In genomic region chr20:31663838-31664695, GRCh38 we compare ENCODE assay signal across 10 cellular contexts. TPM values are rescaled to one million over a fixed set of nuclear protein-coding genes. Genes with fewer than 3 reads are reported as not detected.
A peak's percentile ranks its signal among the peaks of the same experiment; 100 is the strongest.
DNase-seq lines count a peak whose midpoint lies in the region; ATAC-seq and TF ChIP-seq lines count a peak whose summit lies in the region.
"Had no signal": no experiment of that assay in that cellular context is flagged by ENCODE, and none has a peak within 500 bp of the region (broad histone marks: within the 10 kb centered on the region; RNA-seq: fewer than 3 reads in every experiment).

No MANE protein-coding gene starts in this region.

- H3K4me1 Mint-ChIP-seq in activated T-helper 2 cell treated with anti-CD3 and anti-CD28 coated beads, Interferon-gamma antibody, Interleukin-2, Interleukin-4, amounts not matched to agents 10 μg/mL and 5 μg/mL and 100 μg/mL, durations not matched to agents 14 hours and 24 hours and 36 hours (ENCODE audit: low read depth) = peaks cover 49% of the 10 kb centered on the region

- no peaks in the 10 kb centered on the region for H3K9me3 Mint-ChIP-seq in activated T-helper 2 cell treated with anti-CD3 and anti-CD28 coated beads, Interferon-gamma antibody, Interleukin-2, Interleukin-4, amounts not matched to agents 10 μg/mL and 5 μg/mL and 100 μg/mL, durations not matched to agents 14 hours and 24 hours and 36 hours

- no peak overlapping the region for H3K4me3 Mint-ChIP-seq in activated T-helper 2 cell treated with anti-CD3 and anti-CD28 coated beads, Interferon-gamma antibody, Interleukin-2, Interleukin-4, amounts not matched to agents 10 μg/mL and 5 μg/mL and 100 μg/mL, durations not matched to agents 14 hours and 24 hours and 36 hours (ENCODE audit: low read depth)

- no peaks in the 10 kb centered on the region for H3K27me3 Mint-ChIP-seq in activated T-helper 2 cell treated with anti-CD3 and anti-CD28 coated beads, Interferon-gamma antibody, Interleukin-2, Interleukin-4, amounts not matched to agents 10 μg/mL and 5 μg/mL and 100 μg/mL, durations not matched to agents 14 hours and 24 hours and 36 hours (ENCODE audit: low read depth)

- H3K4me1 ChIP-seq in lower lobe of right lung = peaks cover 72% of the 10 kb centered on the region

- H3K36me3 Mint-ChIP-seq in activated T-helper 2 cell treated with anti-CD3 and anti-CD28 coated beads, Interferon-gamma antibody, Interleukin-2, Interleukin-4, amounts not matched to agents 10 μg/mL and 5 μg/mL and 100 μg/mL, durations not matched to agents 14 hours and 24 hours and 36 hours (ENCODE audit: low read depth) = peaks cover 76% of the 10 kb centered on the region

- no peak overlapping the region for H3K4me3 ChIP-seq in lower lobe of right lung

- H3K27ac Mint-ChIP-seq in activated T-helper 2 cell treated with anti-CD3 and anti-CD28 coated beads, Interferon-gamma antibody, Interleukin-2, Interleukin-4, amounts not matched to agents 10 μg/mL and 5 μg/mL and 100 μg/mL, durations not matched to agents 14 hours and 24 hours and 36 hours = peak overlapping the region; percentile 77

- no peaks in the 10 kb centered on the region for H3K9me3 ChIP-seq in lower lobe of right lung

- H3K27ac ChIP-seq in lower lobe of right lung = peak overlapping the region; percentile 80

- H3K36me3 ChIP-seq in lower lobe of right lung = peaks cover 25% of the 10 kb centered on the region

- no peaks in the 10 kb centered on the region for H3K27me3 ChIP-seq in lower lobe of right lung (ENCODE audit: low read depth)

- TF ChIP-seq CTCF in lower lobe of right lung (IDR thresholded peaks at IDR 0.05) = no peak

- intact Hi-C loops in Right ventricle myocardium superior (cut with DNase I) = no loop called here
- intact Hi-C loops in left cardiac atrium (cut with DNase I) = loop anchor here (5.0 to 10.0 kb wide), 2 partner anchors 58 to 171 kb away; partner anchors contain the start of gene BCL2L1 (in 1 of the 2)
- intact Hi-C loops in activated T-helper 2 cell treated with anti-CD3 and anti-CD28 coated beads, Interferon-gamma antibody, Interleukin-2, Interleukin-4, amounts not matched to agents 10 μg/mL and 5 μg/mL and 100 μg/mL, durations not matched to agents 14 hours and 24 hours and 36 hours (cut with micrococcal nuclease) = loop anchor here (2.0 kb wide), 1 partner anchor 13 kb away; no protein-coding TSS in a partner anchor
- intact Hi-C loops in lower lobe of right lung (cut with DNase I) = loop anchor here (10.0 kb wide), 1 partner anchor 51 kb away; no protein-coding TSS in a partner anchor

- DNase-seq in Right ventricle myocardium superior (no peak), left cardiac atrium (no peak), lower lobe of right lung (peak; percentile 73), ureter (ENCODE audit: low spot score) (peak; percentile 57)
- DNase-seq in activated T-helper 2 cell treated with anti-CD3 and anti-CD28 coated beads, Interferon-gamma antibody, Interleukin-2, Interleukin-4, amounts not matched to agents 10 μg/mL and 5 μg/mL and 100 μg/mL, durations not matched to agents 14 hours and 24 hours and 36 hours (ENCODE audit: low spot score) = no peak
- no peak for DNase-seq in stimulated activated CD8-positive, alpha-beta memory T cell treated with anti-CD3 and anti-CD28 coated beads, Interleukin-4, amount 100 ng/mL, for 48 hours
- no peak for DNase-seq in activated CD8-positive, alpha-beta memory T cell treated with anti-CD3 and anti-CD28 coated beads for 24 hours

- ATAC-seq in Right ventricle myocardium superior (ENCODE audit: poor library complexity) (peak; percentile 7), left cardiac atrium (no peak), lower lobe of right lung (peak; percentile 65 to 69), HG03521 (IDR thresholded peaks at IDR 0.05; ENCODE audit: unreplicated experiment) (no peak)

RNA-seq across cellular contexts. Expression of gene COX4I2, which starts 26.4 kb away (rescaled TPM):
- total RNA-seq in Right ventricle myocardium superior = 9.3 TPM
- total RNA-seq in left cardiac atrium = 10 to 100 TPM; 11.4 to 12.6 TPM
- total RNA-seq in activated T-helper 2 cell treated with anti-CD3 and anti-CD28 coated beads, Interferon-gamma antibody, Interleukin-2, Interleukin-4, amounts not matched to agents 10 μg/mL and 5 μg/mL and 100 μg/mL, durations not matched to agents 14 hours and 24 hours and 36 hours = not detected in 2 replicates
- total RNA-seq in lower lobe of right lung = 17.1 TPM
- total RNA-seq in ureter = 4.0 TPM
- total RNA-seq: HT1080, renal cortical epithelial cell had no signal

RNA-seq across cellular contexts. Expression of gene BCL2L1, which starts 58.6 kb away (rescaled TPM):
- total RNA-seq in Right ventricle myocardium superior = 48.7 TPM
- total RNA-seq in left cardiac atrium = 10 to 100 TPM; 45.1 to 79.8 TPM
- 313 and 326 TPM in 2 replicates for total RNA-seq in activated T-helper 2 cell treated with anti-CD3 and anti-CD28 coated beads, Interferon-gamma antibody, Interleukin-2, Interleukin-4, amounts not matched to agents 10 μg/mL and 5 μg/mL and 100 μg/mL, durations not matched to agents 14 hours and 24 hours and 36 hours
- 126 TPM for total RNA-seq in lower lobe of right lung
- 91.4 TPM for total RNA-seq in ureter

RNA-seq across cellular contexts. Expression of gene ID1, which starts 59.0 kb away (rescaled TPM):
- total RNA-seq in Right ventricle myocardium superior (89.5 TPM), left cardiac atrium (100 to 1,000 TPM; 103 to 222 TPM), lower lobe of right lung (196 TPM), ureter (367 TPM)
- 1.5 and 2.1 TPM in 2 replicates for total RNA-seq in activated T-helper 2 cell treated with anti-CD3 and anti-CD28 coated beads, Interferon-gamma antibody, Interleukin-2, Interleukin-4, amounts not matched to agents 10 μg/mL and 5 μg/mL and 100 μg/mL, durations not matched to agents 14 hours and 24 hours and 36 hours

Comparison
In these comparisons a context has a peak if more than half of its experiments do, and no peak if none do; other contexts are left out.
1. ATAC-seq: peak in Right ventricle myocardium superior (single experiment) and lower lobe of right lung (2 of 2); none in left cardiac atrium (0 of 2) and HG03521 (single experiment).
2. DNase-seq: peak in lower lobe of right lung (single experiment) and ureter (single experiment); none in Right ventricle myocardium superior (single experiment), left cardiac atrium (single experiment), activated T-helper 2 cell treated with anti-CD3 and anti-CD28 coated beads, Interferon-gamma antibody, Interleukin-2, Interleukin-4, amounts not matched to agents 10 μg/mL and 5 μg/mL and 100 μg/mL, durations not matched to agents 14 hours and 24 hours and 36 hours (single experiment), stimulated activated CD8-positive, alpha-beta memory T cell treated with anti-CD3 and anti-CD28 coated beads, Interleukin-4, amount 100 ng/mL, for 48 hours (single experiment) and activated CD8-positive, alpha-beta memory T cell treated with anti-CD3 and anti-CD28 coated beads for 24 hours (single experiment).
3. RNA of gene ID1, which starts 59.0 kb away (total RNA-seq): 367 TPM in ureter (single experiment), 103 to 222 TPM in left cardiac atrium, 196 TPM in lower lobe of right lung (single experiment) and 89.5 TPM in Right ventricle myocardium superior (single experiment); 1.5 to 2.1 TPM in activated T-helper 2 cell treated with anti-CD3 and anti-CD28 coated beads, Interferon-gamma antibody, Interleukin-2, Interleukin-4, amounts not matched to agents 10 μg/mL and 5 μg/mL and 100 μg/mL, durations not matched to agents 14 hours and 24 hours and 36 hours; every median in the first group is over 10 times any median in the second.